ENCODE assay signal across 17 cellular contexts in the genomic region with DNA sequence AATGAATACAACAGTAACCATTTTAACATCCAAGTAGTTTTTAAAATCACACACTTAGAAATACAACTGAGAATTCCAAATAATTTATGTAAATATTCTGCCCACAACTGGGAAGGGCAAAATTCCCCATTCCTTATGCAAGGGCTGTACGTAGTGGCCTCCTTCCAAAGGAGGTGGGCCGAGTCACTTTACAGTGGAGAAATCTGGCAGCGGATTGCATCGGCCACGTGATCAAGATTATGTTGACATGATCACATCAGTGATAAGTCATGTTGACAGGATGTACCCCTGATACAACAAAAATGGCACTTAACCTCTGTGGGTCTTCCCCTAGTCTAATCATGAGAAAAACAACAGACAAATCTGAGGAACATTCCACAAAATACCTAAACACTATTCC.
DNase-seq lines count a peak whose midpoint lies in the region; ATAC-seq and TF ChIP-seq lines count a peak whose summit lies in the region.
"Had no signal": no experiment of that assay in that cellular context is flagged by ENCODE, and none has a peak within 500 bp of the region (broad histone marks: within the 10 kb centered on the region; RNA-seq: fewer than 3 reads in every experiment).

No MANE protein-coding gene starts in this region.

- H3K27me3 ChIP-seq in endodermal cell (ENCODE audit: control insufficient read depth, insufficient read depth, low read length, poor library complexity, severe bottlenecking) (no peaks in the 10 kb centered on the region), suprapubic skin (no peaks in the 10 kb centered on the region)

- 84% methylated on average over 2 to 5 of the region's 5 CpGs for WGBS in endodermal cell (ENCODE audit: insufficient coverage in 1 of 2, insufficient read length in 1 of 2), 2 experiments
- 49% methylated on average over 5 of the region's 5 CpGs for WGBS in suprapubic skin

- no peak overlapping the region for H3K4me3 Mint-ChIP-seq in endodermal cell
- H3K4me3 Mint-ChIP-seq in nephron = no peak overlapping the region
- H3K4me3 Mint-ChIP-seq in naive thymus-derived CD8-positive, alpha-beta T cell = no peak overlapping the region
- H3K4me3 Mint-ChIP-seq: activated T-helper 1 cell treated with anti-CD3 and anti-CD28 coated beads, Interleukin-12 subunit alpha, Interleukin-12 subunit beta, Interleukin-2, Interleukin-4 antibody, amounts not matched to agents 30 ng/mL and 10 ng/mL and 1 ng/mL, durations not matched to agents 14 hours and 24 hours and 36 hours; CD8-positive, alpha-beta memory T cell; dendritic cell treated with granulocyte-macrophage colony-stimulating factor and Interleukin-4, amounts not matched to agents 40 ng/mL and 50 ng/mL, for 4 days; nephron progenitor cell had no signal

- peak; percentile 10 for DNase-seq in GM03348 (ENCODE audit: low spot score)
- peak; percentile 78 for DNase-seq in NCI-H446 treated with DMSO at 0.1 percent for 48 hours (lab: John Stamatoyannopoulos, UW)
- DNase-seq in endodermal cell = no peak
- DNase-seq in Ammon's horn (ENCODE audit: low spot score) = no peak
- DNase-seq in naive thymus-derived CD8-positive, alpha-beta T cell = no peak
- no peak for DNase-seq in HUDEP-2 (lab: John Stamatoyannopoulos, UW; ENCODE audit: unreplicated experiment in 76 of 76)
- DNase-seq in suprapubic skin (ENCODE audit: low spot score in 2 of 2) = no peak
- DNase-seq: activated CD4-positive, alpha-beta T cell treated with anti-CD3 and anti-CD28 coated beads for 1 hour; CD8-positive, alpha-beta memory T cell; NCI-H2029 treated with DMSO at 0.1 percent for 48 hours; nephron progenitor cell; stimulated activated CD4-positive, alpha-beta T cell treated with anti-CD3 and anti-CD28 coated beads, Interleukin-2, amount 100 ng/mL, for 48 hours had no signal

- no peaks in the 10 kb centered on the region for H3K27me3 Mint-ChIP-seq in endodermal cell (ENCODE audit: insufficient read depth)
- no peaks in the 10 kb centered on the region for H3K27me3 Mint-ChIP-seq in nephron (ENCODE audit: low read depth)
- no peaks in the 10 kb centered on the region for H3K27me3 Mint-ChIP-seq in naive thymus-derived CD8-positive, alpha-beta T cell
- H3K27me3 Mint-ChIP-seq: CD8-positive, alpha-beta memory T cell; dendritic cell treated with granulocyte-macrophage colony-stimulating factor and Interleukin-4, amounts not matched to agents 40 ng/mL and 50 ng/mL, for 4 days had no signal

- no peaks in the 10 kb centered on the region for H3K36me3 ChIP-seq in endodermal cell (ENCODE audit: control insufficient read depth, insufficient read depth, low read length)
- no peaks in the 10 kb centered on the region for H3K36me3 ChIP-seq in suprapubic skin

- POLR2A ChIA-PET in naive thymus-derived CD8-positive, alpha-beta T cell (lab: Charles Lee) = no interaction called here

- no peak for TF ChIP-seq CTCF in endodermal cell (conservative IDR thresholded peaks at IDR 0.05)
- no peak for TF ChIP-seq CTCF in nephron (IDR thresholded peaks at IDR 0.05; ENCODE audit: unreplicated experiment in 3 of 3)
- TF ChIP-seq CTCF in suprapubic skin (IDR thresholded peaks at IDR 0.05) = no peak

- H3K4me1 Mint-ChIP-seq in endodermal cell (peaks cover 31% of the 10 kb centered on the region), nephron (peaks cover 37% of the 10 kb centered on the region)
- H3K4me1 Mint-ChIP-seq in naive thymus-derived CD8-positive, alpha-beta T cell = peaks cover 0 to 9% (median 4%) of the 10 kb centered on the region in 4 donors

- H3K4me3 ChIP-seq in endodermal cell (ENCODE audit: low read length) = no peak overlapping the region
- no peak overlapping the region for H3K4me3 ChIP-seq in suprapubic skin
- H3K4me3 ChIP-seq: GM12878 had no signal

- ATAC-seq in naive thymus-derived CD8-positive, alpha-beta T cell = no peak
- ATAC-seq: GM12878 had no signal

- H3K27ac Mint-ChIP-seq in endodermal cell (peak overlapping the region; percentile 37), nephron (peak overlapping the region in 2 of 3 experiments; percentile 28 to 72)
- H3K27ac Mint-ChIP-seq in naive thymus-derived CD8-positive, alpha-beta T cell = no peak overlapping the region
- H3K27ac Mint-ChIP-seq: activated T-helper 1 cell treated with anti-CD3 and anti-CD28 coated beads, Interleukin-12 subunit alpha, Interleukin-12 subunit beta, Interleukin-2, Interleukin-4 antibody, amounts not matched to agents 30 ng/mL and 10 ng/mL and 1 ng/mL, durations not matched to agents 14 hours and 24 hours and 36 hours; CD8-positive, alpha-beta memory T cell; dendritic cell treated with granulocyte-macrophage colony-stimulating factor and Interleukin-4, amounts not matched to agents 40 ng/mL and 50 ng/mL, for 4 days; nephron progenitor cell had no signal

- H3K36me3 Mint-ChIP-seq in endodermal cell (ENCODE audit: low read depth) (no peaks in the 10 kb centered on the region), nephron (ENCODE audit: low read depth) (no peaks in the 10 kb centered on the region)
- peaks cover 0 to 4% (median 4%) of the 10 kb centered on the region in 3 donors for H3K36me3 Mint-ChIP-seq in naive thymus-derived CD8-positive, alpha-beta T cell

- H3K4me1 ChIP-seq in endodermal cell (ENCODE audit: control insufficient read depth, insufficient read depth, low read length) (no peaks in the 10 kb centered on the region), suprapubic skin (no peaks in the 10 kb centered on the region)

- H3K9ac ChIP-seq in endodermal cell (ENCODE audit: extremely low read depth, low read length, poor library complexity, severe bottlenecking) = no peak overlapping the region

- no peaks in the 10 kb centered on the region for H3K9me3 ChIP-seq in endodermal cell (ENCODE audit: control insufficient read depth, low read length)
- H3K9me3 ChIP-seq in suprapubic skin = no peaks in the 10 kb centered on the region

- H3K27ac ChIP-seq in endodermal cell (ENCODE audit: low read depth, low read length) = no peak overlapping the region
- H3K27ac ChIP-seq in suprapubic skin = no peak overlapping the region
- H3K27ac ChIP-seq: HL-60 had no signal

- H3K9me3 Mint-ChIP-seq in endodermal cell = peaks cover 3% of the 10 kb centered on the region
- H3K9me3 Mint-ChIP-seq in nephron = no peaks in the 10 kb centered on the region
- no peaks in the 10 kb centered on the region for H3K9me3 Mint-ChIP-seq in naive thymus-derived CD8-positive, alpha-beta T cell
- H3K9me3 Mint-ChIP-seq: CD8-positive, alpha-beta memory T cell; dendritic cell treated with granulocyte-macrophage colony-stimulating factor and Interleukin-4, amounts not matched to agents 40 ng/mL and 50 ng/mL, for 4 days had no signal

- TF ChIP-seq EP300 in suprapubic skin (IDR thresholded peaks at IDR 0.05) = no peak

- no peak for TF ChIP-seq POLR2A in suprapubic skin (IDR thresholded peaks at IDR 0.05)

Comparison
In these comparisons a context has a peak if more than half of its experiments do, and no peak if none do; other contexts are left out.
1. DNase-seq: peak in GM03348 (single experiment) and NCI-H446 treated with DMSO at 0.1 percent for 48 hours (single experiment); none in endodermal cell (single experiment), Ammon's horn (single experiment), naive thymus-derived CD8-positive, alpha-beta T cell (0 of 10), HUDEP-2 (0 of 76) and suprapubic skin (0 of 2).
2. H3K27ac Mint-ChIP-seq: peak in endodermal cell (single experiment) and nephron (2 of 3); none in naive thymus-derived CD8-positive, alpha-beta T cell (0 of 10).